Comparison of ENCODE assay signal across 18 cellular contexts in the genomic region with DNA sequence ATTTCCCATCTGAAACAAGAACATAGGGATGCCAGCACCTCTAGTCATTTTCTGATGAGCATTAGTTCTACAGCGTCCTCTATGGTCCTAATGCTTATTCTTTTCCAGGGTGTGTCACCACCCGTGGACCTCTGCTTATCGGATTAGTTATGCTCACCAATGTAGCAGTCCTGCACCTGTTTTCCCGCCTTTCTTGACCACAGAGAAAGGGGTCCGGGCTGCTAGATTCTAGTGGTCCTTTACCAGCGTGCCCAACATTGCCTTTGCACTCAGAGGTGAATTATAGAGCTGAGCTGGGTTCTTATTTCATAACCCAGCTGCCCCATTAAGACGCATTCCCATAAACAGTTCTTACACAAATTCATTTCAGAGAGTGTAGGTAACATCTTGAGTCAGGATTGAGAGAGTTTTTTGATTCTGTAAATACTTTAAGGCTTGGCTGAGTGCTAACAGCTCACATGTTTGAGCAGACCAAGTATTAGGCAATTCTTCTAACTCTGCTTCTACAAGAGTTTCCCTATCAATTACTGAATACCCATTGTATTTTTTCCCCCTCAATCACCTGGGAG.
DNase-seq lines count a peak whose midpoint lies in the region; ATAC-seq and TF ChIP-seq lines count a peak whose summit lies in the region.
"Had no signal": no experiment of that assay in that cellular context is flagged by ENCODE, and none has a peak within 500 bp of the region (broad histone marks: within the 10 kb centered on the region; RNA-seq: fewer than 3 reads in every experiment).

No MANE protein-coding gene starts in this region.

- H3K4me1 ChIP-seq in SJCRH30 (peaks cover 21% of the 10 kb centered on the region), left lung (no peaks in the 10 kb centered on the region)
- H3K4me1 ChIP-seq: Caco-2 had no signal

- H3K4me3 ChIP-seq in SJCRH30 (no peak overlapping the region), epithelial cell of esophagus (ENCODE audit: low read length) (no peak overlapping the region), left lung (no peak overlapping the region)
- H3K4me3 ChIP-seq: BLaER1, GM23248 had no signal

- CTCF ChIA-PET in MCF 10A (lab: Yijun Ruan, JAX): no interaction called here

- no peaks in the 10 kb centered on the region for H3K27me3 Mint-ChIP-seq in MCF 10A (ENCODE audit: insufficient read depth, unreplicated experiment)
- H3K27me3 Mint-ChIP-seq: B cell; CD4-positive, CD25-positive, alpha-beta regulatory T cell had no signal

- no peaks in the 10 kb centered on the region for H3K36me3 Mint-ChIP-seq in MCF 10A (ENCODE audit: insufficient read depth, unreplicated experiment)
- H3K36me3 Mint-ChIP-seq: CD4-positive, CD25-positive, alpha-beta regulatory T cell; CD8-positive, alpha-beta T cell had no signal

- TF ChIP-seq CTCF in epithelial cell of esophagus (IDR thresholded peaks at IDR 0.05; ENCODE audit: insufficient read depth, low read depth, low read length, missing control alignments): no peak
- no peak for TF ChIP-seq CTCF in left lung (IDR thresholded peaks at IDR 0.05)
- no peak for TF ChIP-seq CTCF in MCF 10A (IDR thresholded peaks at IDR 0.05; ENCODE audit: unreplicated experiment)

- H3K4me3 Mint-ChIP-seq in MCF 10A (ENCODE audit: unreplicated experiment): no peak overlapping the region
- H3K4me3 Mint-ChIP-seq: B cell; CD4-positive, CD25-positive, alpha-beta regulatory T cell; CD8-positive, alpha-beta T cell had no signal

- intact Hi-C loops in left lung (cut with DNase I): no loop called here
- intact Hi-C loops in MCF 10A (cut with micrococcal nuclease): no loop called here

- BruUV-seq in MCF 10A (replicated peaks; lab: Mats Ljungman, UMichigan): no TSS peak

- H3K27ac ChIP-seq in SJCRH30 (peak overlapping the region; percentile 49), left lung (no peak overlapping the region)
- H3K27ac ChIP-seq: 22Rv1, BLaER1, C4-2B, GM23248 had no signal

- H3K27ac Mint-ChIP-seq in MCF 10A (ENCODE audit: low read depth, unreplicated experiment): no peak overlapping the region
- H3K27ac Mint-ChIP-seq: B cell; CD4-positive, CD25-positive, alpha-beta regulatory T cell; CD8-positive, alpha-beta T cell had no signal

- no peaks in the 10 kb centered on the region for H3K9me3 Mint-ChIP-seq in MCF 10A (ENCODE audit: unreplicated experiment)

- H3K9me3 ChIP-seq in SJCRH30 (replicated peaks) (no peaks in the 10 kb centered on the region), left lung (peaks cover 0 to 4% of the 10 kb centered on the region in 2 donors)
- H3K9me3 ChIP-seq: BLaER1, Caco-2 had no signal

- ATAC-seq in left lung (peak; percentile 60), left lobe of liver (no peak)
- ATAC-seq: CD8-positive, alpha-beta T cell had no signal

- DNase-seq in SJCRH30 (peak; percentile 52 to 59), epithelial cell of esophagus (ENCODE audit: low read depth) (peak; percentile 52), left lung (no peak), MCF 10A (ENCODE audit: unreplicated experiment) (no peak), left lobe of liver (ENCODE audit: low spot score) (no peak)
- no peak for DNase-seq in stimulated activated CD4-positive, alpha-beta T cell treated with anti-CD3 and anti-CD28 coated beads, Interleukin-4, amount 100 ng/mL, for 4 hours
- DNase-seq: Caco-2; CD4-positive, CD25-positive, alpha-beta regulatory T cell; CD8-positive, alpha-beta T cell; DMS153; DND-41; GM23248; H7; HCEC 1CT had no signal

- peaks cover 4% of the 10 kb centered on the region for H3K4me1 Mint-ChIP-seq in MCF 10A (ENCODE audit: insufficient read depth, unreplicated experiment)
- H3K4me1 Mint-ChIP-seq: B cell; CD4-positive, CD25-positive, alpha-beta regulatory T cell had no signal

- H3K27me3 ChIP-seq in SJCRH30: no peaks in the 10 kb centered on the region
- no peaks in the 10 kb centered on the region for H3K27me3 ChIP-seq in left lung
- H3K27me3 ChIP-seq: BLaER1 had no signal

- H3K36me3 ChIP-seq in SJCRH30: no peaks in the 10 kb centered on the region
- no peaks in the 10 kb centered on the region for H3K36me3 ChIP-seq in left lung
- H3K36me3 ChIP-seq: BLaER1 had no signal

- POLR2A ChIA-PET in MCF 10A (lab: Yijun Ruan, JAX): interaction anchor here (0.7 to 1.1 kb wide), 2 partner anchors 17 to 1000 kb away, joined by 3 read pairs; no protein-coding TSS in a partner anchor

Comparison
In these comparisons a context has a peak if more than half of its experiments do, and no peak if none do; other contexts are left out.
1. DNase-seq: peak in SJCRH30 (2 of 2) and epithelial cell of esophagus (single experiment); none in left lung (0 of 2), stimulated activated CD4-positive, alpha-beta T cell treated with anti-CD3 and anti-CD28 coated beads, Interleukin-4, amount 100 ng/mL, for 4 hours (0 of 2), MCF 10A (single experiment) and left lobe of liver (single experiment).